In genomic region chr2:100365434-100365833, GRCh38 we compare ENCODE assay signal across 13 cellular contexts. TPM values are rescaled to one million over a fixed set of nuclear protein-coding genes. Genes with fewer than 3 reads are reported as not detected.
DNase-seq lines count a peak whose midpoint lies in the region; FAIRE-seq and TF ChIP-seq lines count a peak whose summit lies in the region.
"Had no signal": no experiment of that assay in that cellular context is flagged by ENCODE, and none has a peak within 500 bp of the region (broad histone marks: within the 10 kb centered on the region; RNA-seq: fewer than 3 reads in every experiment).

No MANE protein-coding gene starts in this region.

- no peaks in the 10 kb centered on the region for H3K9me3 ChIP-seq in OCI-LY7 (ENCODE audit: low read length)
- peaks cover 0 to 12% (median 3%) of the 10 kb centered on the region in 3 donors for H3K9me3 ChIP-seq in tibial artery

- H3K27me3 Mint-ChIP-seq in activated naive CD8-positive, alpha-beta T cell treated with anti-CD3 and anti-CD28 coated beads for 36 hours = peaks cover 4% of the 10 kb centered on the region

- no TSS peak for BruUV-seq in OCI-LY7 (replicated peaks; lab: Mats Ljungman, UMichigan)

- no peaks in the 10 kb centered on the region for H3K79me2 ChIP-seq in OCI-LY7 (ENCODE audit: insufficient read depth, low read depth, low read length)

- DNase-seq in NCI-H82 (lab: John Stamatoyannopoulos, UW) (peak; percentile 29), NCI-H82 treated with DMSO at 0.1 percent for 48 hours (lab: John Stamatoyannopoulos, UW; ENCODE audit: unreplicated experiment) (no peak), RCC 7860 (ENCODE audit: low spot score) (peak; percentile 50), fibroblast of gingiva (ENCODE audit: low read depth) (peak; percentile 81), OCI-LY7 (ENCODE audit: low spot score) (no peak), inferior parietal cortex (ENCODE audit: extremely low spot score) (no peak), tibial artery (no peak)
- no peak for DNase-seq in activated naive CD8-positive, alpha-beta T cell treated with anti-CD3 and anti-CD28 coated beads for 36 hours
- DNase-seq: Karpas-422, spleen, T-cell had no signal

- peak; percentile 23 for FAIRE-seq in RCC 7860 (lab: Jason Lieb, UNC)
- FAIRE-seq: A204.1, GM18507 had no signal

- H3K27ac ChIP-seq in OCI-LY7 (ENCODE audit: low read depth, low read length, poor library complexity, severe bottlenecking) (no peak overlapping the region), tibial artery (no peak overlapping the region)
- H3K27ac ChIP-seq: spleen had no signal

- H3K36me3 ChIP-seq in OCI-LY7 (ENCODE audit: insufficient read depth, low read length) = no peaks in the 10 kb centered on the region
- no peaks in the 10 kb centered on the region for H3K36me3 ChIP-seq in tibial artery
- H3K36me3 ChIP-seq: spleen had no signal

- CTCF ChIA-PET in OCI-LY7 (lab: Charles Lee; ENCODE audit: unreplicated experiment) = no interaction called here

- H3K4me2 ChIP-seq in OCI-LY7 (ENCODE audit: low read length) = no peak overlapping the region

- no peak for TF ChIP-seq CTCF in OCI-LY7 (conservative IDR thresholded peaks at IDR 0.05; ENCODE audit: low read length)
- TF ChIP-seq CTCF in tibial artery (IDR thresholded peaks at IDR 0.05) = no peak

- H3K4me3 Mint-ChIP-seq in activated naive CD8-positive, alpha-beta T cell treated with anti-CD3 and anti-CD28 coated beads for 36 hours = no peak overlapping the region
- H3K4me3 Mint-ChIP-seq: T-cell had no signal

- H3K36me3 Mint-ChIP-seq in activated naive CD8-positive, alpha-beta T cell treated with anti-CD3 and anti-CD28 coated beads for 36 hours = peaks cover 4% of the 10 kb centered on the region
- H3K36me3 Mint-ChIP-seq: T-cell had no signal

- H3K9me2 ChIP-seq in OCI-LY7 (ENCODE audit: insufficient read depth, low read length) = no peaks in the 10 kb centered on the region

- H3K4me1 ChIP-seq in OCI-LY7 (ENCODE audit: insufficient read depth, low read length, poor library complexity, severe bottlenecking) (no peaks in the 10 kb centered on the region), tibial artery (peaks cover 0 to 9% (median 0%) of the 10 kb centered on the region in 4 donors)
- H3K4me1 ChIP-seq: spleen had no signal

- H3K27ac Mint-ChIP-seq in activated naive CD8-positive, alpha-beta T cell treated with anti-CD3 and anti-CD28 coated beads for 36 hours = no peak overlapping the region
- H3K27ac Mint-ChIP-seq: T-cell had no signal

- H3K4me3 ChIP-seq in OCI-LY7 (ENCODE audit: low read depth, low read length, poor library complexity, severe bottlenecking) (no peak overlapping the region), tibial artery (no peak overlapping the region)
- H3K4me3 ChIP-seq: spleen had no signal

- no peaks in the 10 kb centered on the region for H4K20me1 ChIP-seq in OCI-LY7 (ENCODE audit: insufficient read depth, low read length)

- H3K27me3 ChIP-seq in tibial artery = no peaks in the 10 kb centered on the region
- H3K27me3 ChIP-seq: spleen had no signal

- H3K4me1 Mint-ChIP-seq in activated naive CD8-positive, alpha-beta T cell treated with anti-CD3 and anti-CD28 coated beads for 36 hours = no peaks in the 10 kb centered on the region
- H3K4me1 Mint-ChIP-seq: T-cell had no signal

- intact Hi-C loops in OCI-LY7 (cut with micrococcal nuclease; ENCODE audit: unreplicated experiment) = no loop called here
- intact Hi-C loops in tibial artery (cut with DNase I; ENCODE audit: low total_unique reads) = no loop called here

- POLR2A ChIA-PET in OCI-LY7 (lab: Charles Lee) = no interaction called here

- peaks cover 16% of the 10 kb centered on the region for H3K9me3 Mint-ChIP-seq in activated naive CD8-positive, alpha-beta T cell treated with anti-CD3 and anti-CD28 coated beads for 36 hours

- H2AFZ ChIP-seq in OCI-LY7 (ENCODE audit: low read length) = no peak overlapping the region

RNA-seq across cellular contexts. Expression of gene LONRF2, which starts 43.1 kb away (rescaled TPM):
- total RNA-seq in OCI-LY7 (2014; rRNA removed; shearing (Covaris generic)) = not detected in 2 replicates
- total RNA-seq in OCI-LY7 (2022) = not detected in 2 replicates
- total RNA-seq in activated naive CD8-positive, alpha-beta T cell treated with anti-CD3 and anti-CD28 coated beads for 36 hours = not detected

RNA-seq across cellular contexts. Expression of gene CHST10, which starts 52.0 kb away (rescaled TPM):
- 12.8 and 19.1 TPM in 2 replicates for total RNA-seq in OCI-LY7 (2014; rRNA removed; shearing (Covaris generic))
- total RNA-seq in OCI-LY7 (2022) = 13.5 and 15.0 TPM in 2 replicates
- total RNA-seq in activated naive CD8-positive, alpha-beta T cell treated with anti-CD3 and anti-CD28 coated beads for 36 hours = 10 to 100 TPM; 13.4 to 14.7 TPM

Comparison
In these comparisons a context has a peak if more than half of its experiments do, and no peak if none do; other contexts are left out.
1. DNase-seq: peak in NCI-H82 (single experiment), RCC 7860 (single experiment) and fibroblast of gingiva (single experiment); none in NCI-H82 treated with DMSO at 0.1 percent for 48 hours (single experiment), OCI-LY7 (single experiment), activated naive CD8-positive, alpha-beta T cell treated with anti-CD3 and anti-CD28 coated beads for 36 hours (single experiment), inferior parietal cortex (single experiment) and tibial artery (0 of 2).